Comparison of ENCODE assay signal across 18 cellular contexts in genomic region chr1:240111558-240111957, GRCh38. TPM values are rescaled to one million over a fixed set of nuclear protein-coding genes. Genes with fewer than 3 reads are reported as not detected.
DNase-seq lines count a peak whose midpoint lies in the region; ATAC-seq and TF ChIP-seq lines count a peak whose summit lies in the region.
"Had no signal": no experiment of that assay in that cellular context is flagged by ENCODE, and none has a peak within 500 bp of the region (broad histone marks: within the 10 kb centered on the region; RNA-seq: fewer than 3 reads in every experiment).

No MANE protein-coding gene starts in this region.

- no peak for TF ChIP-seq POLR2A in NB4 (IDR thresholded peaks at IDR 0.05; ENCODE audit: extremely low read depth, insufficient read length)
- TF ChIP-seq POLR2A in testis (IDR thresholded peaks at IDR 0.05), result no peak

- no peak overlapping the region for H3K9ac ChIP-seq in mesendoderm (ENCODE audit: low read length)

- no peak overlapping the region for H3K4ac ChIP-seq in mesendoderm (ENCODE audit: low read depth, low read length)

- peak; percentile 40 for DNase-seq in ELR (ENCODE audit: low read depth)
- peak; percentile 10 for DNase-seq in NB4 (ENCODE audit: low read depth)
- DNase-seq in mesendoderm, result peak; percentile 61
- DNase-seq in NCI-H1092 treated with DMSO at 0.1 percent for 48 hours (lab: John Stamatoyannopoulos, UW), result no peak
- no peak for DNase-seq in upper lobe of right lung
- DNase-seq in GOT3 (lab: John Stamatoyannopoulos, UW), result no peak
- no peak for DNase-seq in testis
- DNase-seq: activated CD4-positive, alpha-beta T cell treated with anti-CD3 and anti-CD28 coated beads, Interleukin-2, amount 10 ng/mL, durations not matched to agents 24 days and 14 days; NCI-H1092; occipital lobe; SJCRH30; T1000; tibial artery had no signal

- H3K4me2 ChIP-seq in mesendoderm (ENCODE audit: low read length), result no peak overlapping the region

- no peak overlapping the region for H4K8ac ChIP-seq in mesendoderm (ENCODE audit: low read depth, low read length)

- no peak overlapping the region for H3K4me3 ChIP-seq in NB4 (ENCODE audit: low read depth, low read length)
- H3K4me3 ChIP-seq in mesendoderm (ENCODE audit: low read length), result no peak overlapping the region
- no peak overlapping the region for H3K4me3 ChIP-seq in upper lobe of right lung
- no peak overlapping the region for H3K4me3 ChIP-seq in testis
- H3K4me3 ChIP-seq: HAP-1, SJCRH30, tibial artery had no signal

- no peaks in the 10 kb centered on the region for H3K36me3 ChIP-seq in mesendoderm (ENCODE audit: control insufficient read depth, insufficient read depth, low read length)
- no peaks in the 10 kb centered on the region for H3K36me3 ChIP-seq in upper lobe of right lung
- no peaks in the 10 kb centered on the region for H3K36me3 ChIP-seq in testis (ENCODE audit: low read depth, missing control alignments)
- H3K36me3 ChIP-seq: HAP-1, SJCRH30, tibial artery had no signal

- no peak overlapping the region for H2BK5ac ChIP-seq in mesendoderm (ENCODE audit: low read length)

- H2BK120ac ChIP-seq in mesendoderm (ENCODE audit: low read depth, low read length), result no peak overlapping the region

- H3K4me1 Mint-ChIP-seq in brain, result peaks cover 50% of the 10 kb centered on the region
- H3K4me1 Mint-ChIP-seq: activated CD4-positive, alpha-beta T cell treated with anti-CD3 and anti-CD28 coated beads, Interleukin-2, amount 10 ng/mL, durations not matched to agents 24 days and 14 days; activated naive CD4-positive, alpha-beta T cell treated with anti-CD3 and anti-CD28 coated beads, Interleukin-2, amount 50 U/mL, for 24 hours; IgD-negative memory B cell had no signal

- no peak overlapping the region for H2BK15ac ChIP-seq in mesendoderm (replicated peaks; ENCODE audit: low read depth)

- no peak overlapping the region for H3K27ac ChIP-seq in mesendoderm (ENCODE audit: low read depth, low read length)
- H3K27ac ChIP-seq in upper lobe of right lung, result no peak overlapping the region
- peak overlapping the region in 1 of 2 donors; percentile 50 for H3K27ac ChIP-seq in testis
- H3K27ac ChIP-seq: SJCRH30, tibial artery had no signal

- H3K79me1 ChIP-seq in mesendoderm (ENCODE audit: low read length), result no peaks in the 10 kb centered on the region

- no peaks in the 10 kb centered on the region for H3K27me3 ChIP-seq in mesendoderm (ENCODE audit: insufficient read depth, low read length, poor library complexity)
- H3K27me3 ChIP-seq in upper lobe of right lung, result peaks cover 4% of the 10 kb centered on the region
- H3K27me3 ChIP-seq in testis, result no peaks in the 10 kb centered on the region
- H3K27me3 ChIP-seq: SJCRH30, tibial artery had no signal

- WGBS in mesendoderm (ENCODE audit: extremely low coverage, insufficient coverage, low lambda C conversion rate), result no CpG with 5 or more reads among the region's 6 CpGs
- WGBS in testis, 2 donors, result 68 to 72% methylated on average over 6 of the region's 6 CpGs

- intact Hi-C loops in upper lobe of right lung (cut with DNase I) (no loop called here), testis (cut with DNase I; ENCODE audit: low total_unique reads) (no loop called here)

- no peak overlapping the region for H2AK5ac ChIP-seq in mesendoderm (ENCODE audit: low read length)

- H3K4me1 ChIP-seq in mesendoderm (ENCODE audit: control insufficient read depth, low read depth, low read length), result no peaks in the 10 kb centered on the region
- no peaks in the 10 kb centered on the region for H3K4me1 ChIP-seq in upper lobe of right lung
- peaks cover 2% of the 10 kb centered on the region for H3K4me1 ChIP-seq in testis
- H3K4me1 ChIP-seq: SJCRH30, tibial artery had no signal

- no peak overlapping the region for H3K56ac ChIP-seq in mesendoderm (ENCODE audit: low read length)

- H3K9me3 ChIP-seq in upper lobe of right lung (no peaks in the 10 kb centered on the region), testis (no peaks in the 10 kb centered on the region)
- H3K9me3 ChIP-seq: HAP-1, SJCRH30, tibial artery had no signal

- no peaks in the 10 kb centered on the region for H3K79me2 ChIP-seq in mesendoderm (ENCODE audit: control insufficient read depth, insufficient read depth, low read length)

- H3K27me3 Mint-ChIP-seq in brain, result no peaks in the 10 kb centered on the region
- H3K27me3 Mint-ChIP-seq: activated CD4-positive, alpha-beta T cell treated with anti-CD3 and anti-CD28 coated beads, Interleukin-2, amount 10 ng/mL, durations not matched to agents 24 days and 14 days; IgD-negative memory B cell had no signal

- no peak for ATAC-seq in upper lobe of right lung
- ATAC-seq: left lobe of liver had no signal

- H3K9me3 Mint-ChIP-seq in brain, result no peaks in the 10 kb centered on the region
- H3K9me3 Mint-ChIP-seq: activated CD4-positive, alpha-beta T cell treated with anti-CD3 and anti-CD28 coated beads, Interleukin-2, amount 10 ng/mL, durations not matched to agents 24 days and 14 days; activated naive CD4-positive, alpha-beta T cell treated with anti-CD3 and anti-CD28 coated beads, Interleukin-2, amount 50 U/mL, for 24 hours had no signal

- TF ChIP-seq CTCF in NB4 (IDR thresholded peaks at IDR 0.05; ENCODE audit: low read depth, low read length) (no peak), brain (conservative IDR thresholded peaks at IDR 0.05) (no peak), upper lobe of right lung (IDR thresholded peaks at IDR 0.05) (no peak), testis (IDR thresholded peaks at IDR 0.05) (no peak)

- no peak overlapping the region for H3K23ac ChIP-seq in mesendoderm (ENCODE audit: low read length)

- no peak overlapping the region for H3K18ac ChIP-seq in mesendoderm (ENCODE audit: low read length)

- no peaks in the 10 kb centered on the region for H3K36me3 Mint-ChIP-seq in brain
- H3K36me3 Mint-ChIP-seq: activated naive CD4-positive, alpha-beta T cell treated with anti-CD3 and anti-CD28 coated beads, Interleukin-2, amount 50 U/mL, for 24 hours had no signal

- no peak overlapping the region for H3K4me3 Mint-ChIP-seq in brain
- H3K4me3 Mint-ChIP-seq: activated CD4-positive, alpha-beta T cell treated with anti-CD3 and anti-CD28 coated beads, Interleukin-2, amount 10 ng/mL, durations not matched to agents 24 days and 14 days; activated naive CD4-positive, alpha-beta T cell treated with anti-CD3 and anti-CD28 coated beads, Interleukin-2, amount 50 U/mL, for 24 hours; IgD-negative memory B cell had no signal

- H4K5ac ChIP-seq in mesendoderm (ENCODE audit: low read length), result no peak overlapping the region

- H3K27ac Mint-ChIP-seq in brain, result peak overlapping the region in 3 of 5 experiments; percentile 45 to 98 (median 73)
- H3K27ac Mint-ChIP-seq: activated CD4-positive, alpha-beta T cell treated with anti-CD3 and anti-CD28 coated beads, Interleukin-2, amount 10 ng/mL, durations not matched to agents 24 days and 14 days; activated naive CD4-positive, alpha-beta T cell treated with anti-CD3 and anti-CD28 coated beads, Interleukin-2, amount 50 U/mL, for 24 hours; IgD-negative memory B cell had no signal

RNA-seq across cellular contexts. Expression of gene FMN2, which starts 19.9 kb away (rescaled TPM):
- polyA plus RNA-seq in brain (ENCODE audit: insufficient read depth, low read depth, low replicate concordance) (40.2 TPM), testis (ENCODE audit: insufficient read depth, low read depth, low replicate concordance) (4.3 TPM)
- 2.0 TPM for polyA plus RNA-seq in mesendoderm (2013, experiment 1 of 2)
- polyA plus RNA-seq in mesendoderm (2013, experiment 2 of 2), result 1.9 TPM
- total RNA-seq in upper lobe of right lung (0.52 TPM), testis (1 to 10 TPM; 3.8 to 8.3 TPM)
- total RNA-seq: activated CD4-positive, alpha-beta T cell treated with anti-CD3 and anti-CD28 coated beads, Interleukin-2, amount 10 ng/mL, durations not matched to agents 24 days and 14 days; left lobe of liver; SJCRH30 had no signal
- polyA plus RNA-seq: IgD-negative memory B cell had no signal

Comparison
In these comparisons a context has a peak if more than half of its experiments do, and no peak if none do; other contexts are left out.
1. DNase-seq: peak in ELR (single experiment), NB4 (single experiment) and mesendoderm (single experiment); none in NCI-H1092 treated with DMSO at 0.1 percent for 48 hours (single experiment), upper lobe of right lung (single experiment), GOT3 (single experiment) and testis (single experiment).